4 cellular contexts compared by ENCODE assay signal in the genomic region with DNA sequence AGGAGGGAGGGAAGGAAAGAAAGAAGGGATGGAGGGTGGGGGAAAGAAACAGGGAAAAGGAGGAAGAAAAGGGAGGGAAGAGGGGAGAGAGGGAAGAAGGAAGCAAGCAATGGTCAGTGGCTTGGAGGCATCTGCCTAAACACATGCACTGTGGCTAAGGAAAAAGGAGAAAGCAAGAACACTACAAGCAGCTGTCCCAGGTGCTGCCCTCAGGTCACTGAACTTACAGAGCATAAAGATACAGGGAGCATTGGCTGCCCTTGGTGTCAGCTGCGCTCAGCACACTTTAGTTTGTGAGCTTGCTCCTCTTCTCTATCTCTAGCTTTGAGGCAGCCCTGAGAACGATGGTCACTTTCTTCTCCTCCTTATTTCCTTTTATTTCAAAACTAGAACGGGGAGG. TPM values are rescaled to one million over a fixed set of nuclear protein-coding genes. Genes with fewer than 3 reads are reported as not detected.
"Had no signal": no experiment of that assay in that cellular context is flagged by ENCODE, and none has a peak within 500 bp of the region (broad histone marks: within the 10 kb centered on the region; RNA-seq: fewer than 3 reads in every experiment).

No MANE protein-coding gene starts in this region.

RNA-seq across cellular contexts. Expression of gene RLN1, which starts 57.9 kb away (rescaled TPM):
- total RNA-seq: M059J, PC-3, Peyer's patch, SJSA1 had no signal
